Comparison of ENCODE assay signal across 25 cellular contexts in genomic region chr3:67723863-67724262, GRCh38.
"Had no signal": no experiment of that assay in that cellular context is flagged by ENCODE, and none has a peak within 500 bp of the region (broad histone marks: within the 10 kb centered on the region; RNA-seq: fewer than 3 reads in every experiment).

No MANE protein-coding gene starts in this region.

- H3K4me3 Mint-ChIP-seq: activated CD4-positive, alpha-beta memory T cell treated with anti-CD3 and anti-CD28 coated beads for 36 hours; activated CD4-positive, alpha-beta T cell treated with anti-CD3 and anti-CD28 coated beads, Interleukin-2, amount 10 ng/mL, durations not matched to agents 7 days and 5 days; activated naive CD4-positive, alpha-beta T cell treated with anti-CD3 and anti-CD28 coated beads for 36 hours; activated naive CD8-positive, alpha-beta T cell; activated T-cell treated with anti-CD3 and anti-CD28 coated beads, Interleukin-2, amount 50 U/mL, for 4 hours; T-cell had no signal

- H3K4me2 ChIP-seq: KMS-11 had no signal

- DNase-seq: activated CD4-positive, alpha-beta memory T cell treated with anti-CD3 and anti-CD28 coated beads for 36 hours; activated CD4-positive, alpha-beta T cell treated with anti-CD3 and anti-CD28 coated beads, Interleukin-2, amount 10 ng/mL, durations not matched to agents 7 days and 5 days; activated CD4-positive, CD25-positive, alpha-beta regulatory T cell; activated CD8-positive, alpha-beta memory T cell treated with anti-CD3 and anti-CD28 coated beads for 24 hours; activated gamma-delta T cell; activated naive CD4-positive, alpha-beta T cell treated with anti-CD3 and anti-CD28 coated beads for 36 hours; activated T-cell treated with anti-CD3 and anti-CD28 coated beads, Interleukin-2, amount 50 U/mL, for 4 hours; adrenal gland; anterior cingulate cortex; caudate nucleus; NCI-H1092; NCI-H1417; NCI-H1694; NCI-H2029 treated with DMSO at 0.1 percent for 48 hours; NCI-H446; NCI-H524 treated with DMSO at 0.1 percent for 48 hours; NCI-H774; SIG-M5; T-cell; T-helper 2 cell; T1000 had no signal

- H3K4me3 ChIP-seq: adrenal gland, breast epithelium, SK-N-MC had no signal

- H3K27ac Mint-ChIP-seq: activated CD4-positive, alpha-beta memory T cell treated with anti-CD3 and anti-CD28 coated beads for 36 hours; activated CD4-positive, alpha-beta T cell treated with anti-CD3 and anti-CD28 coated beads, Interleukin-2, amount 10 ng/mL, durations not matched to agents 7 days and 5 days; activated naive CD4-positive, alpha-beta T cell treated with anti-CD3 and anti-CD28 coated beads for 36 hours; activated naive CD8-positive, alpha-beta T cell; T-cell had no signal

- H3K4me1 ChIP-seq: adrenal gland, breast epithelium had no signal

- H3K36me3 ChIP-seq: adrenal gland, breast epithelium had no signal

- H3K9ac ChIP-seq: KMS-11 had no signal

- H3K27me3 ChIP-seq: adrenal gland, breast epithelium had no signal

- H3K9me3 ChIP-seq: adrenal gland had no signal

- ATAC-seq: activated T-cell treated with anti-CD3 and anti-CD28 coated beads, Interleukin-2, amount 50 U/mL, for 4 hours; T-cell had no signal

- H3K27me3 Mint-ChIP-seq: activated CD4-positive, alpha-beta memory T cell treated with anti-CD3 and anti-CD28 coated beads for 36 hours; activated CD4-positive, alpha-beta T cell treated with anti-CD3 and anti-CD28 coated beads, Interleukin-2, amount 10 ng/mL, durations not matched to agents 7 days and 5 days; activated naive CD8-positive, alpha-beta T cell; T-cell had no signal

- H3K27ac ChIP-seq: adrenal gland, breast epithelium, KMS-11, SK-N-MC had no signal
